Comparison of ENCODE assay signal across 1 cellular context in the genomic region with DNA sequence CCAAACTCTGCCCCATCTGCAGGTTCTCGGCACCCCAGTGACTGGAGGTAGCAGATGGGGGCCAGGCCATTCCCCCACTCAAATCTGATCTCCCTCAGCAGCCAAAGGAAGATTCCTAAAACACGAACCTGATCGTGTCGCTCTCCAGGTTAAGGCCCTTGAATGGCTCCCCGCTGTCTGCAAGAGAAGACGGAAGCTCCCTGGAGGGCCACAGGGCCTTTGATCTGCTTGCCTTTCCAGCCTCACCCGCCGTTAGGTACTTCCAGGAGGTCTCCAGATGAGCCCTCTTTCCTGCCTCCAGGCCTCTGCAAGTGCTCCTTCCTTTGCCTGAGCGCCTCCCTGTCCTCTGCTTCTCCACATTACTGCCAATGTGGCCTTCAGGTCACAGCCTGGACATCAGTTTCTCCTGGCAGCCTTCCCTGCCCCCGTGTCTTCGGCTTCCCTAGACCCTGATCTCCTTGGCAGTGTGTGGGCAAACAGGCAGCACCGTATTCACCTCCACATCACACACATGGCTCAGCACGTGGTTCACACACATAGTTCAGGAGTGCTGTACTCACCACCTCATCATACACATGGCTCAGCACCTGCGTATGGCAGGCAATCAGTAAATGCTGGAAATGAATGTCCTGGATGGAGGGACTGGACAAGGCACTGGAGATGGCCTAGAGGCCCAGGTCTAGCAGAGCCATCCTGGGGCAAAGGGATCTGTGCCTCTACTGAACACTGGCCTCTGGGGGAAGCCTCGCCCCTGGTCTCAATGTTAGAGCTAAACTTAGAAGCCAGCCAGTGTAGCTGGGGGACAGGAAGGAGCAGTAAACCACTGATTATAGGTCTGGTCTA.
A peak's percentile ranks its signal among the peaks of the same experiment; 100 is the strongest.
TF ChIP-seq lines count a peak whose summit lies in the region.

No MANE protein-coding gene starts in this region.

TF ChIP-seq in HepG2, 621 proteins besides CTCF, POLR2A, EP300 and RAD21:
- TF ChIP-seq, protein P1, sequence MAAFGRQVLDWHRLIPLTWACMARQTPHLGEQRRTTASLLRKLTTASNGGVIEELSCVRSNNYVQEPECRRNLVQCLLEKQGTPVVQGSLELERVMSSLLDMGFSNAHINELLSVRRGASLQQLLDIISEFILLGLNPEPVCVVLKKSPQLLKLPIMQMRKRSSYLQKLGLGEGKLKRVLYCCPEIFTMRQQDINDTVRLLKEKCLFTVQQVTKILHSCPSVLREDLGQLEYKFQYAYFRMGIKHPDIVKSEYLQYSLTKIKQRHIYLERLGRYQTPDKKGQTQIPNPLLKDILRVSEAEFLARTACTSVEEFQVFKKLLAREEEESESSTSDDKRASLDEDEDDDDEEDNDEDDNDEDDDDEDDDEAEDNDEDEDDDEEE (CRISPR knock-in tag; IDR thresholded peaks at IDR 0.05): 0 out of 2 replicates have a peak, but pooled peaks have one; percentile 9
- TF ChIP-seq NRL (CRISPR knock-in tag; IDR thresholded peaks at IDR 0.05; ENCODE audit: borderline replicate concordance): 0 out of 2 replicates have a peak, but pooled peaks have one; percentile 32
- TF ChIP-seq, protein P2, sequence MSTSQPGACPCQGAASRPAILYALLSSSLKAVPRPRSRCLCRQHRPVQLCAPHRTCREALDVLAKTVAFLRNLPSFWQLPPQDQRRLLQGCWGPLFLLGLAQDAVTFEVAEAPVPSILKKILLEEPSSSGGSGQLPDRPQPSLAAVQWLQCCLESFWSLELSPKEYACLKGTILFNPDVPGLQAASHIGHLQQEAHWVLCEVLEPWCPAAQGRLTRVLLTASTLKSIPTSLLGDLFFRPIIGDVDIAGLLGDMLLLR (CRISPR knock-in tag; IDR thresholded peaks at IDR 0.05): peak; percentile 52; the same call in 1 of the 2 replicates
- no peak for TF ChIP-seq PTBP1 (IDR thresholded peaks at IDR 0.05; ENCODE audit: low read depth, low read length, poor library complexity, severe bottlenecking)
- TF ChIP-seq ATAD3A (CRISPR knock-in tag; IDR thresholded peaks at IDR 0.05): 0 out of 2 replicates have a peak, but pooled peaks have one; percentile 43
- TF ChIP-seq ATF7-NPFF (CRISPR knock-in tag; IDR thresholded peaks at IDR 0.05; ENCODE audit: low read depth): no peak
- TF ChIP-seq, protein P3, sequence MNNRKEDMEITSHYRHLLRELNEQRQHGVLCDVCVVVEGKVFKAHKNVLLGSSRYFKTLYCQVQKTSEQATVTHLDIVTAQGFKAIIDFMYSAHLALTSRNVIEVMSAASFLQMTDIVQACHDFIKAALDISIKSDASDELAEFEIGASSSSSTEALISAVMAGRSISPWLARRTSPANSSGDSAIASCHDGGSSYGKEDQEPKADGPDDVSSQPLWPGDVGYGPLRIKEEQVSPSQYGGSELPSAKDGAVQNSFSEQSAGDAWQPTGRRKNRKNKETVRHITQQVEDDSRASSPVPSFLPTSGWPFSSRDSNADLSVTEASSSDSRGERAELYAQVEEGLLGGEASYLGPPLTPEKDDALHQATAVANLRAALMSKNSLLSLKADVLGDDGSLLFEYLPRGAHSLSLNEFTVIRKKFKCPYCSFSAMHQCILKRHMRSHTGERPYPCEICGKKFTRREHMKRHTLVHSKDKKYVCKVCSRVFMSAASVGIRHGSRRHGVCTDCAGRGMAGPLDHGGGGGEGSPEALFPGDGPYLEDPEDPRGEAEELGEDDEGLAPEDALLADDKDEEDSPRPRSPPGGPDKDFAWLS (CRISPR knock-in tag; IDR thresholded peaks at IDR 0.05; ENCODE audit: borderline replicate concordance): no peak
